In the genomic region with DNA sequence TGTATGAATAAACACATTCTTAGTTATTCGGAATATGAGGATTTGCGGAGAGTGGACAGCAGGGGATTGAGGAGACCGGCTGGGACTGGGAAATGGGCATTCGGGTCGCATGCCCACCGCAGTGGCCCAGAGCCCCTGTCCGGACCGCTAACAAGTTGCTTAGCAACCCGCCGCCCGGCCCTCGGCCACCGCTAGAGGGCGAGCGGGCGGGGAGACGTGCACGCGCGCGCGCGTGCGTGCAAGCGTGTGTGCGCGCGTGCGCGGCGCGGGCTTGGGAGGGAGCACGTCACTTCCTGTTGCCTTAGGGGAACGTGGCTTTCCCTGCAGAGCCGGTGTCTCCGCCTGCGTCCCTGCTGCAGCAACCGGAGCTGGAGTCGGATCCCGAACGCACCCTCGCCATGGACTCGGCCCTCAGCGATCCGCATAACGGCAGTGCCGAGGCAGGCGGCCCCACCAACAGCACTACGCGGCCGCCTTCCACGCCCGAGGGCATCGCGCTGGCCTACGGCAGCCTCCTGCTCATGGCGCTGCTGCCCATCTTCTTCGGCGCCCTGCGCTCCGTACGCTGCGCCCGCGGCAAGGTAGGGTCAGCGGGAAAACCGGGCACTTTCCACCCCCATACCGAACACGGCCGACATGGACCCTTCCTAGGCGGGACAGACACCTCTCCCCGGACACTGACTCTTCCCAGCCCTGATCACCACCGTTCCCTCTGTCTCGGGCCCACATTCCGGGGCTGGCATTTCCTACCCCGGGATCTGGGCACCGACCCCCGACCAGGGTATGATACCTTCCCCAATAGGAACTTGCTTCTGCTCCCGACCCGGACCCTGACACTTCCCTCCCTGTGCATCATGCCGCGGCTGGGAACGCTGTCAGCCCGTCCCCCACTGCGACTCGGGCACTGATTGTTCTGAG, we compare ENCODE assay signal across 8 cellular contexts. TPM values are rescaled to one million over a fixed set of nuclear protein-coding genes. Genes with fewer than 3 reads are reported as not detected.
DNase-seq lines count a peak whose midpoint lies in the region; ATAC-seq and TF ChIP-seq lines count a peak whose summit lies in the region.

A gene with protein sequence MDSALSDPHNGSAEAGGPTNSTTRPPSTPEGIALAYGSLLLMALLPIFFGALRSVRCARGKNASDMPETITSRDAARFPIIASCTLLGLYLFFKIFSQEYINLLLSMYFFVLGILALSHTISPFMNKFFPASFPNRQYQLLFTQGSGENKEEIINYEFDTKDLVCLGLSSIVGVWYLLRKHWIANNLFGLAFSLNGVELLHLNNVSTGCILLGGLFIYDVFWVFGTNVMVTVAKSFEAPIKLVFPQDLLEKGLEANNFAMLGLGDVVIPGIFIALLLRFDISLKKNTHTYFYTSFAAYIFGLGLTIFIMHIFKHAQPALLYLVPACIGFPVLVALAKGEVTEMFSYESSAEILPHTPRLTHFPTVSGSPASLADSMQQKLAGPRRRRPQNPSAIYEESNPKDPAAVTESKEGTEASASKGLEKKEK (plus strand): TSS at position 289 of the 918 bp plus-strand sequence. CDS start 110 bp downstream, at position 399.

- CTCF ChIA-PET in CD4-positive, alpha-beta T cell (lab: Charles Lee): interaction anchor here (0.7 to 4.8 kb wide), 6 partner anchors 12 to 209 kb away, joined by 3 to 30 read pairs (median 4); a partner anchor contains a TSS
- CTCF ChIA-PET in activated CD8-positive, alpha-beta T cell treated with anti-CD3 and anti-CD28 coated beads, Interleukin-2, amount 10 ng/mL, durations not matched to agents 7 days and 5 days (lab: Charles Lee): interaction anchor here (0.7 to 2.9 kb wide), 5 partner anchors 8 to 98 kb away, joined by 4 to 21 read pairs (median 5); no protein-coding TSS in a partner anchor

- H3K4me1 Mint-ChIP-seq in CD4-positive, alpha-beta T cell (ENCODE audit: low read depth): peaks cover 7% of the 10 kb centered on the region
- peaks cover 9% of the 10 kb centered on the region for H3K4me1 Mint-ChIP-seq in activated CD8-positive, alpha-beta T cell treated with anti-CD3 and anti-CD28 coated beads, Interleukin-2, amount 10 ng/mL, durations not matched to agents 7 days and 5 days (ENCODE audit: low read depth)

- peak; percentile 95 for TF ChIP-seq CTCF in CD4-positive, alpha-beta T cell (IDR thresholded peaks at IDR 0.05)

- no peak within 1 kb of the TSS for H3K27ac Mint-ChIP-seq in CD4-positive, alpha-beta T cell
- peak within 1 kb of the TSS; percentile 14 for H3K27ac Mint-ChIP-seq in activated CD8-positive, alpha-beta T cell treated with anti-CD3 and anti-CD28 coated beads, Interleukin-2, amount 10 ng/mL, durations not matched to agents 7 days and 5 days

- POLR2A ChIA-PET in CD4-positive, alpha-beta T cell (lab: Charles Lee): interaction anchor here (1.4 kb wide), 1 partner anchor 58 kb away, joined by 4 read pairs; no protein-coding TSS in a partner anchor
- POLR2A ChIA-PET in activated CD8-positive, alpha-beta T cell treated with anti-CD3 and anti-CD28 coated beads, Interleukin-2, amount 10 ng/mL, durations not matched to agents 7 days and 5 days (lab: Charles Lee): no interaction called here

- peak; percentile 81 to 88 (median 84) for DNase-seq in CD4-positive, alpha-beta T cell
- DNase-seq in NCI-H774 (lab: John Stamatoyannopoulos, UW): peak; percentile 95
- DNase-seq in activated CD8-positive, alpha-beta T cell treated with anti-CD3 and anti-CD28 coated beads, Interleukin-2, amount 10 ng/mL, durations not matched to agents 7 days and 5 days: peak; percentile 91
- DNase-seq in effector CD4-positive, alpha-beta T cell: peak; percentile 85
- DNase-seq in lung microvascular endothelial cell (ENCODE audit: low read depth in 2 of 2): peak; percentile 96 to 97
- DNase-seq in stimulated activated CD4-positive, alpha-beta T cell treated with anti-CD3 and anti-CD28 coated beads, TNF-alpha, amount 100 ng/mL, for 48 hours (ENCODE audit: low read depth in 3 of 3): peak; percentile 78 to 83 (median 80)

- peak within 1 kb of the TSS; percentile 37 for H3K27ac ChIP-seq in CD4-positive, alpha-beta T cell (ENCODE audit: low read depth, low read length)

- peaks cover 7% of the 10 kb centered on the region for H3K36me3 Mint-ChIP-seq in CD4-positive, alpha-beta T cell (ENCODE audit: low read depth)
- peaks cover 3% of the 10 kb centered on the region for H3K36me3 Mint-ChIP-seq in activated CD8-positive, alpha-beta T cell treated with anti-CD3 and anti-CD28 coated beads, Interleukin-2, amount 10 ng/mL, durations not matched to agents 7 days and 5 days (ENCODE audit: low read depth)

- intact Hi-C loops in CD4-positive, alpha-beta T cell (cut with DNase I, micrococcal nuclease): loop anchor here in 1 of 2 experiments (2.0 to 5.0 kb wide), 3 partner anchors 33 to 210 kb away; a partner anchor contains a TSS

- ATAC-seq in CD4-positive, alpha-beta T cell (ENCODE audit: poor library complexity): peak; percentile 82
- ATAC-seq in GM19395 (IDR thresholded peaks at IDR 0.05; ENCODE audit: unreplicated experiment) (peak; percentile 87), HG03565 (IDR thresholded peaks at IDR 0.05; ENCODE audit: unreplicated experiment) (peak; percentile 94)
- ATAC-seq in activated CD8-positive, alpha-beta T cell treated with anti-CD3 and anti-CD28 coated beads, Interleukin-2, amount 10 ng/mL, durations not matched to agents 7 days and 5 days: peak; percentile 81

- H3K27me3 Mint-ChIP-seq in CD4-positive, alpha-beta T cell: no peaks in the 10 kb centered on the region
- no peaks in the 10 kb centered on the region for H3K27me3 Mint-ChIP-seq in activated CD8-positive, alpha-beta T cell treated with anti-CD3 and anti-CD28 coated beads, Interleukin-2, amount 10 ng/mL, durations not matched to agents 7 days and 5 days (ENCODE audit: low read depth)

- no peaks in the 10 kb centered on the region for H3K9me3 ChIP-seq in CD4-positive, alpha-beta T cell (ENCODE audit: control insufficient read depth, low read length)

- no peak within 1 kb of the TSS for H3K4me3 Mint-ChIP-seq in CD4-positive, alpha-beta T cell
- no peak within 1 kb of the TSS for H3K4me3 Mint-ChIP-seq in activated CD8-positive, alpha-beta T cell treated with anti-CD3 and anti-CD28 coated beads, Interleukin-2, amount 10 ng/mL, durations not matched to agents 7 days and 5 days

- H3K27me3 ChIP-seq in CD4-positive, alpha-beta T cell (ENCODE audit: control insufficient read depth, insufficient read depth, low read length): no peaks in the 10 kb centered on the region

- H3K9me3 Mint-ChIP-seq in CD4-positive, alpha-beta T cell: no peaks in the 10 kb centered on the region
- H3K9me3 Mint-ChIP-seq in activated CD8-positive, alpha-beta T cell treated with anti-CD3 and anti-CD28 coated beads, Interleukin-2, amount 10 ng/mL, durations not matched to agents 7 days and 5 days (ENCODE audit: insufficient read depth): no peaks in the 10 kb centered on the region

RNA-seq across cellular contexts. Expression of the gene that starts here (rescaled TPM):
- 100 to 1,000 TPM in 1 of 2 experiments, 10 to 100 TPM in 1; 97.8 to 113 TPM for total RNA-seq in CD4-positive, alpha-beta T cell
- total RNA-seq in activated CD8-positive, alpha-beta T cell treated with anti-CD3 and anti-CD28 coated beads, Interleukin-2, amount 10 ng/mL, durations not matched to agents 7 days and 5 days: 100 to 1,000 TPM; 117 to 127 TPM
- 31.6 and 37.9 TPM in 2 replicates for total RNA-seq in lung microvascular endothelial cell

Comparison
In these comparisons a context has a peak if more than half of its experiments do, and no peak if none do; other contexts are left out.
1. Peak in every context shown above with its lines: DNase-seq, ATAC-seq and H3K27ac ChIP-seq.